Comparison of ENCODE assay signal across 8 cellular contexts in the genomic region with DNA sequence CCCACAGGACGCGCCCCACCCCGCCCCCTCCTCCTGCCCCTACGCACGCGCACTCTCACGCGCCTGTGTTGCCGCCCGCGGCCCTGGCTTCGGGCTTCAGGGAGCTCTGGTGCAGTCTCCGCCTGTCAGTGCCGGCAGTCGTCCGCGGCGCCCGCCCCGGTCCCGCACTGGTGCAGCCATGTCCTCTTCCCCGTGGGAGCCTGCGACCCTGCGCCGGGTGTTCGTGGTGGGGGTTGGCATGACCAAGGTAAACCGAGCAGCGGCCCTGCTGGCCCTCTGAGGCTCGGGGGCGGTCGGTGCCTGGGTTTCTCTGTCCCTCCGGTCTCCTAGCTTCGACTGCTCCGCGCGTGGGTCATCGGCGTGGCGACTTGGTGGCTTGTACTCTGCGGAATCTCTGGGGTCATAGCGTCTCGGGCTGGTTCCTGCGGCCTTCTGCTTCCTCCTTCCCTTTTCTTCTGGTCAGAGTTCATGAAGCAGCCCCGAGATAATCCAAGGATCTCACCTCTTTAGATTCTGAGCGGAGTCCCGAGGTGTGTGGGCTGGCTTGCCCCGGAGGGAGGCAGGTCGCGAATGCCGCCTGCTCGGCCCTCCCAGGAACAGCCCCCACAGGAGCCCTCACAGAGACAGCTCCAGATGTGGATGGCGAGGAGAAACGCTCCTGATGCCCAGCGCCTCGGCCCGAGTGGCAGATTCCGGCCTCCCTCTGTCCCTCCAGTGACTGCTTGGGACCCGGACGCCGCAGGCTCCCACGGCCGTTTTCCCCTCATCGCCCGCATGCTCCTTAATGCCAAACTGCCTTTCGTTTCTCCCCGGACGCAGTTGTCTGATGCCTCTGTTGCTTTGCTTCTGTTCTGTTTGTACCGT. TPM values are rescaled to one million over a fixed set of nuclear protein-coding genes. Genes with fewer than 3 reads are reported as not detected.
A peak's percentile ranks its signal among the peaks of the same experiment; 100 is the strongest.
DNase-seq lines count a peak whose midpoint lies in the region; ATAC-seq and TF ChIP-seq lines count a peak whose summit lies in the region.

A gene with protein sequence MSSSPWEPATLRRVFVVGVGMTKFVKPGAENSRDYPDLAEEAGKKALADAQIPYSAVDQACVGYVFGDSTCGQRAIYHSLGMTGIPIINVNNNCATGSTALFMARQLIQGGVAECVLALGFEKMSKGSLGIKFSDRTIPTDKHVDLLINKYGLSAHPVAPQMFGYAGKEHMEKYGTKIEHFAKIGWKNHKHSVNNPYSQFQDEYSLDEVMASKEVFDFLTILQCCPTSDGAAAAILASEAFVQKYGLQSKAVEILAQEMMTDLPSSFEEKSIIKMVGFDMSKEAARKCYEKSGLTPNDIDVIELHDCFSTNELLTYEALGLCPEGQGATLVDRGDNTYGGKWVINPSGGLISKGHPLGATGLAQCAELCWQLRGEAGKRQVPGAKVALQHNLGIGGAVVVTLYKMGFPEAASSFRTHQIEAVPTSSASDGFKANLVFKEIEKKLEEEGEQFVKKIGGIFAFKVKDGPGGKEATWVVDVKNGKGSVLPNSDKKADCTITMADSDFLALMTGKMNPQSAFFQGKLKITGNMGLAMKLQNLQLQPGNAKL (plus strand): TSS at position 58 of the 864 bp plus-strand sequence. CDS start 121 bp downstream, at position 179.

- H3K27ac ChIP-seq in A673 (ENCODE audit: low read depth, low read length, poor library complexity, severe bottlenecking) (peak within 1 kb of the TSS; percentile 75), Peyer's patch (peak within 1 kb of the TSS; percentile 55 to 78 (median 72)), neural cell (ENCODE audit: low read length) (peak within 1 kb of the TSS; percentile 31)

- no peaks in the 10 kb centered on the region for H3F3A ChIP-seq in neural cell (ENCODE audit: insufficient read depth, low read length, poor library complexity, severe bottlenecking)

- H3K27me3 ChIP-seq in A673 (replicated peaks; ENCODE audit: insufficient read depth, low read depth, low read length, poor library complexity) (no peaks in the 10 kb centered on the region), Peyer's patch (no peaks in the 10 kb centered on the region), neural cell (ENCODE audit: insufficient read depth, low read depth, low read length) (peaks cover 31% of the 10 kb centered on the region)

- H3K4me1 Mint-ChIP-seq in stimulated activated naive CD8-positive, alpha-beta T cell treated with anti-CD3 and anti-CD28 coated beads, Interleukin-15, Interleukin-2, amounts not matched to agents 100 ng/mL and 50 ng/mL, for 24 hours (ENCODE audit: low read depth): peaks cover 19% of the 10 kb centered on the region

- H3K36me3 ChIP-seq in A673 (ENCODE audit: insufficient read depth, low read length, poor library complexity, severe bottlenecking): no peaks in the 10 kb centered on the region
- H3K36me3 ChIP-seq in Peyer's patch: no peaks in the 10 kb centered on the region
- H3K36me3 ChIP-seq in neural cell (ENCODE audit: insufficient read depth, low read length): no peaks in the 10 kb centered on the region

- no peak for TF ChIP-seq CTCF in A673 (conservative IDR thresholded peaks at IDR 0.05; ENCODE audit: low read depth, low read length)
- TF ChIP-seq CTCF in Peyer's patch (IDR thresholded peaks at IDR 0.05): no peak
- TF ChIP-seq CTCF in neural cell (IDR thresholded peaks at IDR 0.05; ENCODE audit: poor library complexity, severe bottlenecking): no peak

- no peak for TF ChIP-seq EP300 in neural cell (conservative IDR thresholded peaks at IDR 0.05; ENCODE audit: poor library complexity, severe bottlenecking)

- DNase-seq in A673 (ENCODE audit: low spot score): peak; percentile 87
- DNase-seq in HPDE6-E6E7 (ENCODE audit: extremely low spot score): peak; percentile 68
- DNase-seq in Peyer's patch: peak; percentile 60 to 93 (median 89)
- peak; percentile 69 for DNase-seq in activated effector memory CD4-positive, alpha-beta T cell treated with Interleukin-2 at 50 U/mL for 16 hours
- DNase-seq in fibroblast of the conjunctiva (ENCODE audit: low read depth): peak; percentile 31

- no peaks in the 10 kb centered on the region for H3K79me2 ChIP-seq in neural cell (replicated peaks; ENCODE audit: insufficient read depth, low read length)

- H3K4me3 Mint-ChIP-seq in stimulated activated naive CD8-positive, alpha-beta T cell treated with anti-CD3 and anti-CD28 coated beads, Interleukin-15, Interleukin-2, amounts not matched to agents 100 ng/mL and 50 ng/mL, for 24 hours: peak within 1 kb of the TSS; percentile 85

- intact Hi-C loops in A673 (cut with micrococcal nuclease; ENCODE audit: unreplicated experiment): no loop called here

- no peaks in the 10 kb centered on the region for H3K9me3 ChIP-seq in A673 (ENCODE audit: low read depth, low read length, poor library complexity, severe bottlenecking)
- H3K9me3 ChIP-seq in Peyer's patch: no peaks in the 10 kb centered on the region
- peaks cover 4% of the 10 kb centered on the region for H3K9me3 ChIP-seq in neural cell (ENCODE audit: low read length)

- H3K27me3 Mint-ChIP-seq in stimulated activated naive CD8-positive, alpha-beta T cell treated with anti-CD3 and anti-CD28 coated beads, Interleukin-15, Interleukin-2, amounts not matched to agents 100 ng/mL and 50 ng/mL, for 24 hours: peaks cover 11% of the 10 kb centered on the region

- POLR2A ChIA-PET in A673 (lab: Charles Lee; ENCODE audit: low non-redundant PET): no interaction called here

- CTCF ChIA-PET in A673 (lab: Charles Lee): interaction anchor here (0.6 to 0.7 kb wide), 2 partner anchors 14 to 48 kb away, joined by 3 to 4 read pairs; no protein-coding TSS in a partner anchor

- H4K20me1 ChIP-seq in neural cell (ENCODE audit: insufficient read depth): no peaks in the 10 kb centered on the region

- TF ChIP-seq POLR2A in Peyer's patch (IDR thresholded peaks at IDR 0.05): peak; percentile 69 to 86

- peaks cover 8% of the 10 kb centered on the region for H3K4me1 ChIP-seq in A673 (ENCODE audit: insufficient read depth, low read length, poor library complexity, severe bottlenecking)
- peaks cover 0 to 11% (median 0%) of the 10 kb centered on the region in 4 donors for H3K4me1 ChIP-seq in Peyer's patch

- peak within 1 kb of the TSS; percentile 85 for H2AFZ ChIP-seq in neural cell (ENCODE audit: low read depth, low read length)

- peak within 1 kb of the TSS; percentile 77 for H3K27ac Mint-ChIP-seq in stimulated activated naive CD8-positive, alpha-beta T cell treated with anti-CD3 and anti-CD28 coated beads, Interleukin-15, Interleukin-2, amounts not matched to agents 100 ng/mL and 50 ng/mL, for 24 hours

- no peaks in the 10 kb centered on the region for H3K9me3 Mint-ChIP-seq in stimulated activated naive CD8-positive, alpha-beta T cell treated with anti-CD3 and anti-CD28 coated beads, Interleukin-15, Interleukin-2, amounts not matched to agents 100 ng/mL and 50 ng/mL, for 24 hours

- H3K36me3 Mint-ChIP-seq in stimulated activated naive CD8-positive, alpha-beta T cell treated with anti-CD3 and anti-CD28 coated beads, Interleukin-15, Interleukin-2, amounts not matched to agents 100 ng/mL and 50 ng/mL, for 24 hours (ENCODE audit: low read depth): no peaks in the 10 kb centered on the region

- no peak for TF ChIP-seq RAD21 in neural cell (conservative IDR thresholded peaks at IDR 0.05)

- ATAC-seq in GM18907 (IDR thresholded peaks at IDR 0.05; ENCODE audit: unreplicated experiment): peak; percentile 82

- H3K9ac ChIP-seq in neural cell (ENCODE audit: low read length): peak within 1 kb of the TSS; percentile 71

- BruUV-seq in A673 (replicated peaks; lab: Mats Ljungman, UMichigan): no TSS peak

- H3K4me3 ChIP-seq in A673 (ENCODE audit: low read depth, low read length, poor library complexity, severe bottlenecking) (peak within 1 kb of the TSS; percentile 78), Peyer's patch (peak within 1 kb of the TSS; percentile 62 to 92 (median 72)), neural cell (ENCODE audit: low read length) (peak within 1 kb of the TSS; percentile 73)

- peak within 1 kb of the TSS; percentile 68 for H3K4me2 ChIP-seq in neural cell (ENCODE audit: low read length)

- H3K9me2 ChIP-seq in neural cell (ENCODE audit: insufficient read depth, low read length): no peaks in the 10 kb centered on the region

TF ChIP-seq in neural cell, 6 proteins besides CTCF, POLR2A, EP300 and RAD21:
- TF ChIP-seq SMC3 (conservative IDR thresholded peaks at IDR 0.05; ENCODE audit: poor library complexity) (no peak), POLR2AphosphoS5 (IDR thresholded peaks at IDR 0.05) (peak; percentile 65), TAF1 (IDR thresholded peaks at IDR 0.05; ENCODE audit: low read depth) (peak; percentile 39), MXI1 (conservative IDR thresholded peaks at IDR 0.05; ENCODE audit: poor library complexity, severe bottlenecking) (peak; percentile 30)
- TF ChIP-seq, protein P1, sequence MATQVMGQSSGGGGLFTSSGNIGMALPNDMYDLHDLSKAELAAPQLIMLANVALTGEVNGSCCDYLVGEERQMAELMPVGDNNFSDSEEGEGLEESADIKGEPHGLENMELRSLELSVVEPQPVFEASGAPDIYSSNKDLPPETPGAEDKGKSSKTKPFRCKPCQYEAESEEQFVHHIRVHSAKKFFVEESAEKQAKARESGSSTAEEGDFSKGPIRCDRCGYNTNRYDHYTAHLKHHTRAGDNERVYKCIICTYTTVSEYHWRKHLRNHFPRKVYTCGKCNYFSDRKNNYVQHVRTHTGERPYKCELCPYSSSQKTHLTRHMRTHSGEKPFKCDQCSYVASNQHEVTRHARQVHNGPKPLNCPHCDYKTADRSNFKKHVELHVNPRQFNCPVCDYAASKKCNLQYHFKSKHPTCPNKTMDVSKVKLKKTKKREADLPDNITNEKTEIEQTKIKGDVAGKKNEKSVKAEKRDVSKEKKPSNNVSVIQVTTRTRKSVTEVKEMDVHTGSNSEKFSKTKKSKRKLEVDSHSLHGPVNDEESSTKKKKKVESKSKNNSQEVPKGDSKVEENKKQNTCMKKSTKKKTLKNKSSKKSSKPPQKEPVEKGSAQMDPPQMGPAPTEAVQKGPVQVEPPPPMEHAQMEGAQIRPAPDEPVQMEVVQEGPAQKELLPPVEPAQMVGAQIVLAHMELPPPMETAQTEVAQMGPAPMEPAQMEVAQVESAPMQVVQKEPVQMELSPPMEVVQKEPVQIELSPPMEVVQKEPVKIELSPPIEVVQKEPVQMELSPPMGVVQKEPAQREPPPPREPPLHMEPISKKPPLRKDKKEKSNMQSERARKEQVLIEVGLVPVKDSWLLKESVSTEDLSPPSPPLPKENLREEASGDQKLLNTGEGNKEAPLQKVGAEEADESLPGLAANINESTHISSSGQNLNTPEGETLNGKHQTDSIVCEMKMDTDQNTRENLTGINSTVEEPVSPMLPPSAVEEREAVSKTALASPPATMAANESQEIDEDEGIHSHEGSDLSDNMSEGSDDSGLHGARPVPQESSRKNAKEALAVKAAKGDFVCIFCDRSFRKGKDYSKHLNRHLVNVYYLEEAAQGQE (IDR thresholded peaks at IDR 0.05; ENCODE audit: borderline replicate concordance): peak; percentile 71
TF ChIP-seq in neural cell: peak in this region for 4.

RNA-seq across cellular contexts. Expression of the gene that starts here (rescaled TPM):
- total RNA-seq in A673 (2021) (73.2 and 83.4 TPM in 2 replicates), Peyer's patch (100 to 1,000 TPM; 161 to 402 (median 219) TPM)
- 165 and 182 TPM in 2 replicates for polyA plus RNA-seq in neural cell
- 86.4 and 88.7 TPM in 2 replicates for polyA minus RNA-seq in neural cell

Comparison
In these comparisons a context has a peak if more than half of its experiments do, and no peak if none do; other contexts are left out.
1. Peak in every context shown above with its lines: DNase-seq, ATAC-seq, H3K4me3 ChIP-seq and H3K27ac ChIP-seq.
2. DNase-seq: peak in every context shown above with its lines; median percentile 89 in Peyer's patch; 87 in A673; 69 in activated effector memory CD4-positive, alpha-beta T cell treated with Interleukin-2 at 50 U/mL for 16 hours; 68 in HPDE6-E6E7; 31 in fibroblast of the conjunctiva.